ENCODE assay signal across 28 cellular contexts in genomic region chr4:76178296-76178695, GRCh38.
"Had no signal": no experiment of that assay in that cellular context is flagged by ENCODE, and none has a peak within 500 bp of the region (broad histone marks: within the 10 kb centered on the region; RNA-seq: fewer than 3 reads in every experiment).

No MANE protein-coding gene starts in this region.

- H3K4me1 Mint-ChIP-seq: activated CD4-positive, alpha-beta T cell treated with anti-CD3 and anti-CD28 coated beads, Interleukin-2, amount 10 ng/mL, durations not matched to agents 24 days and 14 days; activated naive CD8-positive, alpha-beta T cell treated with anti-CD3 and anti-CD28 coated beads, Interleukin-2, amount 10 ng/mL, durations not matched to agents 7 days and 5 days; mesothelial cell of epicardium; stimulated activated naive CD8-positive, alpha-beta T cell treated with anti-CD3 and anti-CD28 coated beads, Interleukin-15, amount 100 ng/mL, for 72 hours had no signal

- H3K4me3 ChIP-seq: breast epithelium, lung, testis had no signal

- H3K9me3 ChIP-seq: breast epithelium, neutrophil, testis had no signal

- H3K4me1 ChIP-seq: breast epithelium, foreskin keratinocyte, testis had no signal

- DNase-seq: activated CD4-positive, alpha-beta T cell treated with anti-CD3 and anti-CD28 coated beads, Interleukin-2, amount 10 ng/mL, durations not matched to agents 24 days and 14 days; activated CD4-positive, CD25-positive, alpha-beta regulatory T cell; activated CD8-positive, alpha-beta T cell treated with anti-CD3 and anti-CD28 coated beads, Interleukin-2, amount 10 ng/mL, durations not matched to agents 7 days and 5 days; activated naive CD4-positive, alpha-beta T cell treated with Interleukin-2 at 50 U/mL for 16 hours; activated naive CD8-positive, alpha-beta T cell treated with anti-CD3 and anti-CD28 coated beads, Interleukin-2, amount 10 ng/mL, durations not matched to agents 7 days and 5 days; activated T-cell treated with anti-CD3 and anti-CD28 coated beads, Interleukin-2, amount 50 U/mL, for 24 hours; aorta; effector memory CD8-positive, alpha-beta T cell; glutamatergic neuron; islet precursor cell; left colon; posterior cingulate gyrus; small intestine; stimulated activated CD4-positive, alpha-beta T cell treated with anti-CD3 and anti-CD28 coated beads, Interleukin-15, amount 100 ng/mL, for 24 hours; stimulated activated CD4-positive, alpha-beta T cell treated with anti-CD3 and anti-CD28 coated beads, Interleukin-4, amount 100 ng/mL, for 1 hour; stimulated activated naive CD8-positive, alpha-beta T cell treated with anti-CD3 and anti-CD28 coated beads, Interleukin-15, amount 100 ng/mL, for 72 hours; T-helper 1 cell; T-helper 9 cell; testis had no signal

- H3K9me3 Mint-ChIP-seq: activated CD4-positive, alpha-beta T cell treated with anti-CD3 and anti-CD28 coated beads, Interleukin-2, amount 10 ng/mL, durations not matched to agents 24 days and 14 days; activated naive CD8-positive, alpha-beta T cell treated with anti-CD3 and anti-CD28 coated beads, Interleukin-2, amount 10 ng/mL, durations not matched to agents 7 days and 5 days; activated T-cell treated with anti-CD3 and anti-CD28 coated beads, Interleukin-2, amount 50 U/mL, for 24 hours; activated T-helper 2 cell treated with anti-CD3 and anti-CD28 coated beads, Interferon-gamma antibody, Interleukin-2, Interleukin-4, amounts not matched to agents 10 μg/mL and 5 μg/mL and 100 μg/mL, durations not matched to agents 14 hours and 24 hours and 36 hours; dendritic cell treated with granulocyte-macrophage colony-stimulating factor and Interleukin-4, amounts not matched to agents 40 ng/mL and 50 ng/mL, for 4 days; effector memory CD8-positive, alpha-beta T cell; mesothelial cell of epicardium; natural killer cell treated with Interleukin-12 subunit alpha and Interleukin-12 subunit beta and Interleukin-15 and Interleukin-18, amount 100 ng/mL, for 72 hours; stimulated activated naive CD8-positive, alpha-beta T cell treated with anti-CD3 and anti-CD28 coated beads, Interleukin-15, amount 100 ng/mL, for 72 hours; type B pancreatic cell had no signal

- H3K36me3 ChIP-seq: breast epithelium had no signal

- H3K27me3 Mint-ChIP-seq: activated CD4-positive, alpha-beta T cell treated with anti-CD3 and anti-CD28 coated beads, Interleukin-2, amount 10 ng/mL, durations not matched to agents 24 days and 14 days; activated naive CD8-positive, alpha-beta T cell treated with anti-CD3 and anti-CD28 coated beads, Interleukin-2, amount 10 ng/mL, durations not matched to agents 7 days and 5 days; activated T-cell treated with anti-CD3 and anti-CD28 coated beads, Interleukin-2, amount 50 U/mL, for 24 hours; dendritic cell treated with granulocyte-macrophage colony-stimulating factor and Interleukin-4, amounts not matched to agents 40 ng/mL and 50 ng/mL, for 4 days; effector memory CD8-positive, alpha-beta T cell; natural killer cell treated with Interleukin-12 subunit alpha and Interleukin-12 subunit beta and Interleukin-15 and Interleukin-18, amount 100 ng/mL, for 72 hours; stimulated activated naive CD8-positive, alpha-beta T cell treated with anti-CD3 and anti-CD28 coated beads, Interleukin-15, amount 100 ng/mL, for 72 hours; type B pancreatic cell had no signal

- H3K27me3 ChIP-seq: breast epithelium, foreskin keratinocyte, neutrophil, testis had no signal

- H3K27ac Mint-ChIP-seq: activated CD4-positive, alpha-beta T cell treated with anti-CD3 and anti-CD28 coated beads, Interleukin-2, amount 10 ng/mL, durations not matched to agents 24 days and 14 days; activated CD8-positive, alpha-beta T cell treated with anti-CD3 and anti-CD28 coated beads, Interleukin-2, amount 10 ng/mL, durations not matched to agents 7 days and 5 days; activated naive CD8-positive, alpha-beta T cell treated with anti-CD3 and anti-CD28 coated beads, Interleukin-2, amount 10 ng/mL, durations not matched to agents 7 days and 5 days; activated T-cell treated with anti-CD3 and anti-CD28 coated beads, Interleukin-2, amount 50 U/mL, for 24 hours; activated T-helper 2 cell treated with anti-CD3 and anti-CD28 coated beads, Interferon-gamma antibody, Interleukin-2, Interleukin-4, amounts not matched to agents 10 μg/mL and 5 μg/mL and 100 μg/mL, durations not matched to agents 14 hours and 24 hours and 36 hours; dendritic cell treated with granulocyte-macrophage colony-stimulating factor and Interleukin-4, amounts not matched to agents 40 ng/mL and 50 ng/mL, for 4 days; effector memory CD8-positive, alpha-beta T cell; mesothelial cell of epicardium; natural killer cell treated with Interleukin-12 subunit alpha and Interleukin-12 subunit beta and Interleukin-15 and Interleukin-18, amount 100 ng/mL, for 72 hours; stimulated activated naive CD8-positive, alpha-beta T cell treated with anti-CD3 and anti-CD28 coated beads, Interleukin-15, amount 100 ng/mL, for 72 hours; type B pancreatic cell had no signal

- H3K4me3 Mint-ChIP-seq: activated CD4-positive, alpha-beta T cell treated with anti-CD3 and anti-CD28 coated beads, Interleukin-2, amount 10 ng/mL, durations not matched to agents 24 days and 14 days; activated CD8-positive, alpha-beta T cell treated with anti-CD3 and anti-CD28 coated beads, Interleukin-2, amount 10 ng/mL, durations not matched to agents 7 days and 5 days; activated naive CD8-positive, alpha-beta T cell treated with anti-CD3 and anti-CD28 coated beads, Interleukin-2, amount 10 ng/mL, durations not matched to agents 7 days and 5 days; activated T-cell treated with anti-CD3 and anti-CD28 coated beads, Interleukin-2, amount 50 U/mL, for 24 hours; dendritic cell treated with granulocyte-macrophage colony-stimulating factor and Interleukin-4, amounts not matched to agents 40 ng/mL and 50 ng/mL, for 4 days; effector memory CD8-positive, alpha-beta T cell; mesothelial cell of epicardium; natural killer cell treated with Interleukin-12 subunit alpha and Interleukin-12 subunit beta and Interleukin-15 and Interleukin-18, amount 100 ng/mL, for 72 hours; stimulated activated naive CD8-positive, alpha-beta T cell treated with anti-CD3 and anti-CD28 coated beads, Interleukin-15, amount 100 ng/mL, for 72 hours; type B pancreatic cell had no signal

- ATAC-seq: activated CD8-positive, alpha-beta T cell treated with anti-CD3 and anti-CD28 coated beads, Interleukin-2, amount 10 ng/mL, durations not matched to agents 7 days and 5 days; effector memory CD8-positive, alpha-beta T cell; foreskin keratinocyte; left colon; natural killer cell treated with Interleukin-12 subunit alpha and Interleukin-12 subunit beta and Interleukin-15 and Interleukin-18, amount 100 ng/mL, for 72 hours; stimulated activated naive CD8-positive, alpha-beta T cell treated with anti-CD3 and anti-CD28 coated beads, Interleukin-15, amount 100 ng/mL, for 72 hours had no signal

- H3K27ac ChIP-seq: breast epithelium, foreskin keratinocyte, neutrophil, testis had no signal
